Comparison of ENCODE assay signal across 38 cellular contexts in the genomic region with DNA sequence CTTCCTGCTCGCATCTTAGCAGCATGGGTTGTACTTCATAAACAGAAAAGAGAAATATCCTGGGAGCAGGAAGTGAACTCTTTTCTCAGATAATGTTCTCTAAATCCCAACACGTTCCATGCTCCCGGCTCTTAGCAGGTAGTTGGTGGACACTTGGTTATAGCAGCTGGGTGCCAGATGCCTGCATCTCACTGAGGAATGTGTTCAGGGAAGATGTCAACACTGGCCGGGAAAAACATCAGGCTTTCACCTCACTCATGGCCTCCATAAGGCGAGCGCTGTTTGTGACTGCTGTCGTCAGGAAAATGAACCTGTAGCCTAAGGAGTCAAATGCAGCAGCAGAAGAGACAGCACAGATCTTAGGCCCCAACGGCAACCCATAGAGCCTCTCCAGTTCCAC.
"Had no signal": no experiment of that assay in that cellular context is flagged by ENCODE, and none has a peak within 500 bp of the region (broad histone marks: within the 10 kb centered on the region; RNA-seq: fewer than 3 reads in every experiment).

No MANE protein-coding gene starts in this region.

- H3K27ac ChIP-seq: ascending aorta, cardiac muscle cell, WERI-Rb-1 had no signal

- ATAC-seq: activated CD4-positive, alpha-beta T cell treated with anti-CD3 and anti-CD28 coated beads for 36 hours; activated CD4-positive, CD25-positive, alpha-beta regulatory T cell treated with anti-CD3 and anti-CD28 coated beads, Interleukin-2, amount 50 U/mL, for 24 hours; activated CD8-positive, alpha-beta memory T cell treated with anti-CD3 and anti-CD28 coated beads, Interleukin-2, amount 10 ng/mL, durations not matched to agents 7 days and 5 days; activated CD8-positive, alpha-beta T cell treated with anti-CD3 and anti-CD28 coated beads, Interleukin-2, amount 10 ng/mL, durations not matched to agents 7 days and 5 days; activated naive CD8-positive, alpha-beta T cell treated with anti-CD3 and anti-CD28 coated beads, Interleukin-2, amount 50 U/mL, for 24 hours; WTC11 had no signal

- FAIRE-seq: bronchial epithelial cell, TTC549 had no signal

- H3K27me3 Mint-ChIP-seq: activated CD4-positive, alpha-beta memory T cell treated with anti-CD3 and anti-CD28 coated beads, Interleukin-2, amount 10 ng/mL, durations not matched to agents 7 days and 5 days; activated CD4-positive, alpha-beta T cell treated with anti-CD3 and anti-CD28 coated beads for 36 hours; activated CD4-positive, alpha-beta T cell treated with anti-CD3 and anti-CD28 coated beads, Interleukin-2, amount 10 ng/mL, durations not matched to agents 7 days and 5 days; activated CD8-positive, alpha-beta memory T cell treated with anti-CD3 and anti-CD28 coated beads, Interleukin-2, amount 10 ng/mL, durations not matched to agents 7 days and 5 days; activated naive CD8-positive, alpha-beta T cell; activated naive CD8-positive, alpha-beta T cell treated with anti-CD3 and anti-CD28 coated beads, Interleukin-2, amount 10 ng/mL, durations not matched to agents 7 days and 5 days; activated naive CD8-positive, alpha-beta T cell treated with anti-CD3 and anti-CD28 coated beads, Interleukin-2, amount 50 U/mL, for 24 hours; central memory CD8-positive, alpha-beta T cell had no signal

- H3K27ac Mint-ChIP-seq: activated CD4-positive, alpha-beta memory T cell treated with anti-CD3 and anti-CD28 coated beads, Interleukin-2, amount 10 ng/mL, durations not matched to agents 7 days and 5 days; activated CD4-positive, alpha-beta T cell treated with anti-CD3 and anti-CD28 coated beads, Interleukin-2, amount 10 ng/mL, durations not matched to agents 7 days and 5 days; activated CD8-positive, alpha-beta memory T cell treated with anti-CD3 and anti-CD28 coated beads, Interleukin-2, amount 10 ng/mL, durations not matched to agents 7 days and 5 days; activated naive CD8-positive, alpha-beta T cell treated with anti-CD3 and anti-CD28 coated beads, Interleukin-2, amount 10 ng/mL, durations not matched to agents 7 days and 5 days; activated T-helper 2 cell treated with anti-CD3 and anti-CD28 coated beads, Interferon-gamma antibody, Interleukin-2, Interleukin-4, amounts not matched to agents 10 μg/mL and 5 μg/mL and 100 μg/mL, durations not matched to agents 14 hours and 24 hours and 36 hours; brain; T-helper 1 cell treated with Interleukin-12 subunit alpha and Interleukin-12 subunit beta and Interleukin-4 antibody, amounts not matched to agents 30 μg/mL and 1 μg/mL, for 36 hours; T-helper 2 cell treated with Interferon-gamma antibody and Interleukin-4, amounts not matched to agents 5 μg/mL and 100 μg/mL, for 36 hours; WTC11 had no signal

- H3K4me3 ChIP-seq: ascending aorta, cardiac muscle cell had no signal

- H3K27me3 ChIP-seq: ascending aorta, cardiac muscle cell had no signal

- H3K4me3 Mint-ChIP-seq: activated CD4-positive, alpha-beta memory T cell treated with anti-CD3 and anti-CD28 coated beads, Interleukin-2, amount 10 ng/mL, durations not matched to agents 7 days and 5 days; activated CD4-positive, alpha-beta T cell treated with anti-CD3 and anti-CD28 coated beads for 36 hours; activated CD4-positive, alpha-beta T cell treated with anti-CD3 and anti-CD28 coated beads, Interleukin-2, amount 10 ng/mL, durations not matched to agents 7 days and 5 days; activated CD8-positive, alpha-beta memory T cell treated with anti-CD3 and anti-CD28 coated beads, Interleukin-2, amount 10 ng/mL, durations not matched to agents 7 days and 5 days; activated CD8-positive, alpha-beta T cell treated with anti-CD3 and anti-CD28 coated beads, Interleukin-2, amount 10 ng/mL, durations not matched to agents 7 days and 5 days; activated naive CD8-positive, alpha-beta T cell; activated naive CD8-positive, alpha-beta T cell treated with anti-CD3 and anti-CD28 coated beads, Interleukin-2, amount 10 ng/mL, durations not matched to agents 7 days and 5 days; activated naive CD8-positive, alpha-beta T cell treated with anti-CD3 and anti-CD28 coated beads, Interleukin-2, amount 50 U/mL, for 24 hours; brain; central memory CD8-positive, alpha-beta T cell; T-helper 1 cell treated with Interleukin-12 subunit alpha and Interleukin-12 subunit beta and Interleukin-4 antibody, amounts not matched to agents 30 μg/mL and 1 μg/mL, for 36 hours; T-helper 2 cell treated with Interferon-gamma antibody and Interleukin-4, amounts not matched to agents 5 μg/mL and 100 μg/mL, for 36 hours; WTC11 had no signal

- DNase-seq: activated CD4-positive, alpha-beta memory T cell treated with anti-CD3 and anti-CD28 coated beads, Interleukin-2, amount 10 ng/mL, durations not matched to agents 7 days and 5 days; activated CD4-positive, alpha-beta T cell treated with anti-CD3 and anti-CD28 coated beads for 1 hour; activated CD4-positive, alpha-beta T cell treated with anti-CD3 and anti-CD28 coated beads for 36 hours; activated CD4-positive, alpha-beta T cell treated with anti-CD3 and anti-CD28 coated beads for 48 hours; activated CD4-positive, alpha-beta T cell treated with anti-CD3 and anti-CD28 coated beads, Interleukin-2, amount 10 ng/mL, durations not matched to agents 7 days and 5 days; activated CD4-positive, alpha-beta T cell treated with anti-CD3 and anti-CD28 coated beads, Interleukin-2, amount 50 U/mL, for 48 hours; activated CD4-positive, CD25-positive, alpha-beta regulatory T cell; activated CD8-positive, alpha-beta memory T cell treated with anti-CD3 and anti-CD28 coated beads for 24 hours; activated CD8-positive, alpha-beta memory T cell treated with anti-CD3 and anti-CD28 coated beads, Interleukin-2, amount 10 ng/mL, durations not matched to agents 7 days and 5 days; activated CD8-positive, alpha-beta memory T cell treated with anti-CD3 and anti-CD28 coated beads, Interleukin-2, amount 50 U/mL, for 48 hours; activated CD8-positive, alpha-beta T cell treated with anti-CD3 and anti-CD28 coated beads, Interleukin-2, amount 10 ng/mL, durations not matched to agents 7 days and 5 days; activated effector memory CD4-positive, alpha-beta T cell treated with Interleukin-2 at 50 U/mL for 16 hours; activated gamma-delta T cell; activated naive CD4-positive, alpha-beta T cell treated with anti-CD3 and anti-CD28 coated beads, Interleukin-2, amount 50 U/mL, for 16 hours; activated naive CD4-positive, alpha-beta T cell treated with Interleukin-2 at 50 U/mL for 16 hours; activated naive CD8-positive, alpha-beta T cell treated with anti-CD3 and anti-CD28 coated beads, Interleukin-2, amount 10 ng/mL, durations not matched to agents 7 days and 5 days; activated naive CD8-positive, alpha-beta T cell treated with anti-CD3 and anti-CD28 coated beads, Interleukin-2, amount 50 U/mL, for 24 hours; activated T-cell treated with anti-CD3 and anti-CD28 coated beads, Interleukin-2, amount 50 U/mL, for 48 hours; amygdala; anterior cingulate cortex; caudate nucleus; cerebellar nuclear complex; T-helper 1 cell; T-helper 2 cell; T-helper 9 cell; WERI-Rb-1 had no signal

- H3K9me3 ChIP-seq: ascending aorta had no signal

- H3K9me3 Mint-ChIP-seq: activated CD4-positive, alpha-beta memory T cell treated with anti-CD3 and anti-CD28 coated beads, Interleukin-2, amount 10 ng/mL, durations not matched to agents 7 days and 5 days; activated CD4-positive, alpha-beta T cell treated with anti-CD3 and anti-CD28 coated beads, Interleukin-2, amount 10 ng/mL, durations not matched to agents 7 days and 5 days; activated naive CD8-positive, alpha-beta T cell treated with anti-CD3 and anti-CD28 coated beads, Interleukin-2, amount 10 ng/mL, durations not matched to agents 7 days and 5 days; activated naive CD8-positive, alpha-beta T cell treated with anti-CD3 and anti-CD28 coated beads, Interleukin-2, amount 50 U/mL, for 24 hours; activated T-helper 2 cell treated with anti-CD3 and anti-CD28 coated beads, Interferon-gamma antibody, Interleukin-2, Interleukin-4, amounts not matched to agents 10 μg/mL and 5 μg/mL and 100 μg/mL, durations not matched to agents 14 hours and 24 hours and 36 hours; central memory CD8-positive, alpha-beta T cell; T-helper 1 cell treated with Interleukin-12 subunit alpha and Interleukin-12 subunit beta and Interleukin-4 antibody, amounts not matched to agents 30 μg/mL and 1 μg/mL, for 36 hours; T-helper 2 cell treated with Interferon-gamma antibody and Interleukin-4, amounts not matched to agents 5 μg/mL and 100 μg/mL, for 36 hours; WTC11 had no signal
